In the genomic region with DNA sequence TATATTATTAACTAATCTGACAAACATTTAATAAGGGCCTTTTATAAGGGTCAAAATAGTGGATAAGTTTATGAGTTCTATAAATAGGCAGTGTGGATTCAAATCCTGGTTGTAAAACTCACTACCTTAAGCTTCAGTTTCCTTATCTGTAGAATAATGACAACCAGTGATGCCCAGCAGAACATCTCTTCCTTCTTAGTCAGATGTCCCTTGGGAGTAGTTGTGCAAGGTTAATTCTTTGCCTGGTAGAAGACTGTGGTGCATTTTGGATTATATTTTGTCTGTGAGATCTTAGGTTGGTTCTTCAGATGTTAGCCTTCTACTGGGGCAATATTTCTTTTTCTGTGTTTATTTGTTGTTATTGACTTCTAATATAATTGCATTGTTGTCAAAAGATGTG, we compare ENCODE assay signal across 13 cellular contexts. TPM values are rescaled to one million over a fixed set of nuclear protein-coding genes. Genes with fewer than 3 reads are reported as not detected.
DNase-seq lines count a peak whose midpoint lies in the region; FAIRE-seq and TF ChIP-seq lines count a peak whose summit lies in the region.
"Had no signal": no experiment of that assay in that cellular context is flagged by ENCODE, and none has a peak within 500 bp of the region (broad histone marks: within the 10 kb centered on the region; RNA-seq: fewer than 3 reads in every experiment).

No MANE protein-coding gene starts in this region.

- peak; percentile 47 for DNase-seq in D341Med (ENCODE audit: low spot score)
- peak; percentile 15 for DNase-seq in HCEC 1CT
- DNase-seq in SK-N-MC (ENCODE audit: low read depth, low spot score): peak; percentile 42
- DNase-seq in SKM-1 (lab: John Stamatoyannopoulos, UW; ENCODE audit: unreplicated experiment): no peak
- no peak for DNase-seq in suprapubic skin (ENCODE audit: low spot score in 2 of 2)
- DNase-seq in NCI-H226: no peak
- DNase-seq in SIG-M5 (lab: John Stamatoyannopoulos, UW): no peak
- DNase-seq: heart left ventricle, KBM-7, NCI-H2171 treated with DMSO at 0.1 percent for 48 hours, Right ventricle myocardium superior had no signal

- H3K9me3 ChIP-seq in SK-N-MC (ENCODE audit: low read depth, low read length) (no peaks in the 10 kb centered on the region), suprapubic skin (no peaks in the 10 kb centered on the region)
- H3K9me3 ChIP-seq: heart left ventricle had no signal

- TF ChIP-seq CTCF in suprapubic skin (IDR thresholded peaks at IDR 0.05): no peak

- no peak overlapping the region for H3K4me3 ChIP-seq in SK-N-MC
- H3K4me3 ChIP-seq in suprapubic skin: no peak overlapping the region
- H3K4me3 ChIP-seq: heart left ventricle had no signal

- H3K9ac ChIP-seq in SK-N-MC (ENCODE audit: insufficient read length): no peak overlapping the region

- TF ChIP-seq POLR2A in suprapubic skin (IDR thresholded peaks at IDR 0.05): no peak

- no peaks in the 10 kb centered on the region for H3K27me3 ChIP-seq in suprapubic skin
- H3K27me3 ChIP-seq: heart left ventricle had no signal

- H3K27ac ChIP-seq in SK-N-MC (no peak overlapping the region), suprapubic skin (no peak overlapping the region)
- H3K27ac ChIP-seq: heart left ventricle had no signal

- H3K4me1 ChIP-seq in suprapubic skin: peaks cover 6% of the 10 kb centered on the region

- FAIRE-seq in islet of Langerhans (lab: Jason Lieb, UNC): peak; percentile 36
- FAIRE-seq: D721Med had no signal

- H3K36me3 ChIP-seq in SK-N-MC (ENCODE audit: insufficient read depth, low read length) (peaks cover 3% of the 10 kb centered on the region), suprapubic skin (no peaks in the 10 kb centered on the region)
- H3K36me3 ChIP-seq: heart left ventricle had no signal

- no peak for TF ChIP-seq EP300 in suprapubic skin (IDR thresholded peaks at IDR 0.05)

RNA-seq across cellular contexts. Expression of a gene that starts 59.5 kb away (rescaled TPM):
- 10 to 100 TPM; 32.1 to 79.1 (median 41.5) TPM for total RNA-seq in suprapubic skin

Comparison
In these comparisons a context has a peak if more than half of its experiments do, and no peak if none do; other contexts are left out.
1. DNase-seq: peak in D341Med (single experiment), HCEC 1CT (single experiment) and SK-N-MC (single experiment); none in SKM-1 (single experiment), suprapubic skin (0 of 2), NCI-H226 (single experiment) and SIG-M5 (single experiment).